ENCODE assay signal across 22 cellular contexts in genomic region chr15:62770111-62770660, GRCh38.
A peak's percentile ranks its signal among the peaks of the same experiment; 100 is the strongest.
DNase-seq lines count a peak whose midpoint lies in the region; ATAC-seq, FAIRE-seq and TF ChIP-seq lines count a peak whose summit lies in the region.
"Had no signal": no experiment of that assay in that cellular context is flagged by ENCODE, and none has a peak within 500 bp of the region (broad histone marks: within the 10 kb centered on the region; RNA-seq: fewer than 3 reads in every experiment).

No MANE protein-coding gene starts in this region.

- intact Hi-C loops in pancreas (cut with DNase I), result no loop called here

- peak overlapping the region; percentile 38 for H3K4me2 ChIP-seq in osteoblast (ENCODE audit: insufficient read depth, low read length)
- H3K4me2 ChIP-seq: BLaER1 treated with 17β-estradiol and CSF1 and Interleukin-3, amounts not matched to agents 10 nM and 100 nM had no signal

- H3K27ac Mint-ChIP-seq in natural killer cell treated with Interleukin-12 subunit alpha and Interleukin-12 subunit beta and Interleukin-15 and Interleukin-18, amount 100 ng/mL, for 72 hours, result no peak overlapping the region
- H3K27ac Mint-ChIP-seq: activated naive CD4-positive, alpha-beta T cell treated with anti-CD3 and anti-CD28 coated beads for 36 hours; IgD-negative memory B cell; immature natural killer cell; stimulated activated naive CD8-positive, alpha-beta T cell treated with anti-CD3 and anti-CD28 coated beads, Interleukin-15, amount 100 ng/mL, for 72 hours; type B pancreatic cell had no signal

- no peaks in the 10 kb centered on the region for H3K36me3 Mint-ChIP-seq in natural killer cell treated with Interleukin-12 subunit alpha and Interleukin-12 subunit beta and Interleukin-15 and Interleukin-18, amount 100 ng/mL, for 72 hours
- H3K36me3 Mint-ChIP-seq: IgD-negative memory B cell, immature natural killer cell had no signal

- peaks cover 26% of the 10 kb centered on the region for H3K4me1 ChIP-seq in osteoblast (ENCODE audit: insufficient read depth, low read length)
- no peaks in the 10 kb centered on the region for H3K4me1 ChIP-seq in pancreas
- H3K4me1 ChIP-seq: BLaER1 treated with 17β-estradiol and CSF1 and Interleukin-3, amounts not matched to agents 10 nM and 100 nM had no signal

- no peaks in the 10 kb centered on the region for H3K27me3 ChIP-seq in osteoblast (ENCODE audit: insufficient read depth, low read length)
- no peaks in the 10 kb centered on the region for H3K27me3 ChIP-seq in pancreas
- H3K27me3 ChIP-seq: BLaER1 treated with 17β-estradiol and CSF1 and Interleukin-3, amounts not matched to agents 10 nM and 100 nM; MG63 had no signal

- TF ChIP-seq CTCF in epithelial cell of esophagus (IDR thresholded peaks at IDR 0.05; ENCODE audit: insufficient read depth, low read depth, low read length, missing control alignments) (no peak), osteoblast (IDR thresholded peaks at IDR 0.05; ENCODE audit: extremely low read depth, low read depth, low read length) (no peak), pancreas (IDR thresholded peaks at IDR 0.05) (no peak)

- no peaks in the 10 kb centered on the region for H4K20me1 ChIP-seq in osteoblast (ENCODE audit: insufficient read depth, low read length)
- H4K20me1 ChIP-seq: BLaER1 treated with 17β-estradiol and CSF1 and Interleukin-3, amounts not matched to agents 10 nM and 100 nM had no signal

- H3K9me3 ChIP-seq in osteoblast (ENCODE audit: low read depth, low read length), result no peaks in the 10 kb centered on the region
- no peaks in the 10 kb centered on the region for H3K9me3 ChIP-seq in pancreas
- H3K9me3 ChIP-seq: BLaER1 treated with 17β-estradiol and CSF1 and Interleukin-3, amounts not matched to agents 10 nM and 100 nM; left ventricle myocardium inferior; MG63 had no signal

- H3K4me3 Mint-ChIP-seq in natural killer cell treated with Interleukin-12 subunit alpha and Interleukin-12 subunit beta and Interleukin-15 and Interleukin-18, amount 100 ng/mL, for 72 hours, result no peak overlapping the region
- H3K4me3 Mint-ChIP-seq: activated naive CD4-positive, alpha-beta T cell treated with anti-CD3 and anti-CD28 coated beads for 36 hours; IgD-negative memory B cell; immature natural killer cell; stimulated activated naive CD8-positive, alpha-beta T cell treated with anti-CD3 and anti-CD28 coated beads, Interleukin-15, amount 100 ng/mL, for 72 hours; type B pancreatic cell had no signal

- WGBS in pancreas, 2 donors, result 94 to 97% methylated on average over 11 of the region's 11 CpGs

- FAIRE-seq in RCC 7860 (lab: Jason Lieb, UNC), result no peak
- no peak for FAIRE-seq in pancreas (lab: Jason Lieb, UNC)

- no peaks in the 10 kb centered on the region for H3K4me1 Mint-ChIP-seq in natural killer cell treated with Interleukin-12 subunit alpha and Interleukin-12 subunit beta and Interleukin-15 and Interleukin-18, amount 100 ng/mL, for 72 hours (ENCODE audit: low read depth in 2 of 2)
- H3K4me1 Mint-ChIP-seq: IgD-negative memory B cell; immature natural killer cell; stimulated activated naive CD8-positive, alpha-beta T cell treated with anti-CD3 and anti-CD28 coated beads, Interleukin-15, amount 100 ng/mL, for 72 hours had no signal

- H3K9me3 Mint-ChIP-seq in natural killer cell treated with Interleukin-12 subunit alpha and Interleukin-12 subunit beta and Interleukin-15 and Interleukin-18, amount 100 ng/mL, for 72 hours, result no peaks in the 10 kb centered on the region
- H3K9me3 Mint-ChIP-seq: activated naive CD4-positive, alpha-beta T cell treated with anti-CD3 and anti-CD28 coated beads for 36 hours; IgD-negative memory B cell; immature natural killer cell; stimulated activated naive CD8-positive, alpha-beta T cell treated with anti-CD3 and anti-CD28 coated beads, Interleukin-15, amount 100 ng/mL, for 72 hours; type B pancreatic cell had no signal

- H3K36me3 ChIP-seq in osteoblast (ENCODE audit: insufficient read depth, low read length) (peaks cover 16% of the 10 kb centered on the region), pancreas (no peaks in the 10 kb centered on the region)

- no peak for ATAC-seq in HG03108 (IDR thresholded peaks at IDR 0.05; ENCODE audit: unreplicated experiment)
- no peak for ATAC-seq in natural killer cell treated with Interleukin-12 subunit alpha and Interleukin-12 subunit beta and Interleukin-15 and Interleukin-18, amount 100 ng/mL, for 72 hours
- no peak for ATAC-seq in pancreas
- ATAC-seq: stimulated activated naive CD8-positive, alpha-beta T cell treated with anti-CD3 and anti-CD28 coated beads, Interleukin-15, amount 100 ng/mL, for 72 hours had no signal

- no peak overlapping the region for H2AFZ ChIP-seq in osteoblast (ENCODE audit: low read length)

- H3K27me3 Mint-ChIP-seq in natural killer cell treated with Interleukin-12 subunit alpha and Interleukin-12 subunit beta and Interleukin-15 and Interleukin-18, amount 100 ng/mL, for 72 hours, result peaks cover 0 to 4% of the 10 kb centered on the region in 2 donors
- H3K27me3 Mint-ChIP-seq: IgD-negative memory B cell; stimulated activated naive CD8-positive, alpha-beta T cell treated with anti-CD3 and anti-CD28 coated beads, Interleukin-15, amount 100 ng/mL, for 72 hours; type B pancreatic cell had no signal

- H3K27ac ChIP-seq in osteoblast (ENCODE audit: low read depth, low read length) (peak overlapping the region; percentile 88), pancreas (no peak overlapping the region)
- H3K27ac ChIP-seq: BLaER1 treated with 17β-estradiol and CSF1 and Interleukin-3, amounts not matched to agents 10 nM and 100 nM; left ventricle myocardium inferior had no signal

- no peaks in the 10 kb centered on the region for H3K79me2 ChIP-seq in osteoblast (ENCODE audit: insufficient read depth, low read length)

- H3K4me3 ChIP-seq in epithelial cell of esophagus (ENCODE audit: low read length) (no peak overlapping the region), osteoblast (ENCODE audit: insufficient read depth, low read length) (peak overlapping the region; percentile 7), pancreas (no peak overlapping the region)
- H3K4me3 ChIP-seq: BLaER1 treated with 17β-estradiol and CSF1 and Interleukin-3, amounts not matched to agents 10 nM and 100 nM; left ventricle myocardium inferior; MG63 had no signal

- DNase-seq in Daoy (ENCODE audit: low read depth) (peak; percentile 10), RCC 7860 (ENCODE audit: low spot score) (peak; percentile 13), epithelial cell of esophagus (ENCODE audit: low read depth) (peak; percentile 45), osteoblast (ENCODE audit: insufficient read length, low spot score, missing footprints) (no peak), pancreas (no peak)
- no peak for DNase-seq in natural killer cell treated with Interleukin-12 subunit alpha and Interleukin-12 subunit beta and Interleukin-15 and Interleukin-18, amount 100 ng/mL, for 72 hours (ENCODE audit: low spot score)
- no peak for DNase-seq in activated CD4-positive, alpha-beta T cell treated with anti-CD3 and anti-CD28 coated beads, Interleukin-2, amount 50 U/mL, for 48 hours
- DNase-seq: activated CD4-positive, alpha-beta T cell treated with anti-CD3 and anti-CD28 coated beads for 1 hour; activated naive CD4-positive, alpha-beta T cell treated with anti-CD3 and anti-CD28 coated beads for 36 hours; activated T-cell treated with anti-CD3 and anti-CD28 coated beads, Interleukin-2, amount 50 U/mL, for 48 hours; central memory CD4-positive, alpha-beta T cell; immature natural killer cell; left ventricle myocardium inferior; NCI-H1436 treated with DMSO at 0.1 percent for 48 hours; NCI-H524 treated with DMSO at 0.1 percent for 48 hours; Right ventricle myocardium superior; stimulated activated naive CD8-positive, alpha-beta T cell treated with anti-CD3 and anti-CD28 coated beads, Interleukin-15, amount 100 ng/mL, for 72 hours had no signal

Comparison
In these comparisons a context has a peak if more than half of its experiments do, and no peak if none do; other contexts are left out.
1. DNase-seq: peak in Daoy (single experiment), RCC 7860 (single experiment) and epithelial cell of esophagus (single experiment); none in osteoblast (single experiment), natural killer cell treated with Interleukin-12 subunit alpha and Interleukin-12 subunit beta and Interleukin-15 and Interleukin-18, amount 100 ng/mL, for 72 hours (single experiment), pancreas (0 of 6) and activated CD4-positive, alpha-beta T cell treated with anti-CD3 and anti-CD28 coated beads, Interleukin-2, amount 50 U/mL, for 48 hours (0 of 2).